Comparison of ENCODE assay signal across 8 cellular contexts in genomic region chr5:172282277-172283019, GRCh38. TPM values are rescaled to one million over a fixed set of nuclear protein-coding genes. Genes with fewer than 3 reads are reported as not detected.
DNase-seq lines count a peak whose midpoint lies in the region; ATAC-seq and TF ChIP-seq lines count a peak whose summit lies in the region.

No MANE protein-coding gene starts in this region.

- 6 to 11% methylated on average over 13 of the region's 13 CpGs for WGBS in heart right ventricle, 2 donors
- 11% methylated on average over 13 of the region's 13 CpGs for WGBS in right lobe of liver (ENCODE audit: insufficient coverage, low coverage, low lambda C conversion rate, missing lambda C conversion rate)
- WGBS in urinary bladder: 10% methylated on average over 13 of the region's 13 CpGs

- TF ChIP-seq POLR2A in right lobe of liver (IDR thresholded peaks at IDR 0.05): no peak

- ATAC-seq in heart right ventricle (no peak), Right ventricle myocardium superior (ENCODE audit: poor library complexity) (no peak), right lobe of liver (no peak), HG02981 (IDR thresholded peaks at IDR 0.05; ENCODE audit: unreplicated experiment) (no peak)

- H3K4me3 ChIP-seq in heart right ventricle: peak overlapping the region; percentile 56 to 97 (median 92)
- H3K4me3 ChIP-seq in ascending aorta: peak overlapping the region; percentile 86 to 98
- peak overlapping the region; percentile 75 to 98 (median 86) for H3K4me3 ChIP-seq in right lobe of liver
- H3K4me3 ChIP-seq in urinary bladder (ENCODE audit: low read depth, low read length): peak overlapping the region; percentile 93

- H3K4me1 ChIP-seq in heart right ventricle: peaks cover 0 to 42% (median 24%) of the 10 kb centered on the region in 9 donors
- peaks cover 6 to 23% of the 10 kb centered on the region in 2 donors for H3K4me1 ChIP-seq in ascending aorta
- peaks cover 0 to 26% (median 3%) of the 10 kb centered on the region in 4 donors for H3K4me1 ChIP-seq in right lobe of liver
- H3K4me1 ChIP-seq in urinary bladder (ENCODE audit: insufficient read depth): no peaks in the 10 kb centered on the region

- H3K27ac ChIP-seq in heart right ventricle (peak overlapping the region; percentile 84 to 96 (median 94)), ascending aorta (peak overlapping the region; percentile 88 to 97), right lobe of liver (peak overlapping the region; percentile 32 to 72 (median 66)), urinary bladder (ENCODE audit: low read depth) (no peak overlapping the region)

- DNase-seq in heart right ventricle: no peak
- DNase-seq in Right ventricle myocardium superior: no peak
- DNase-seq in ascending aorta (ENCODE audit: low spot score in 2 of 2): no peak
- DNase-seq in right lobe of liver: no peak
- DNase-seq in NCI-H1436 (lab: John Stamatoyannopoulos, UW): no peak
- DNase-seq in DMS79 treated with DMSO at 0.1 percent for 48 hours (lab: John Stamatoyannopoulos, UW): no peak

- TF ChIP-seq CTCF in heart right ventricle (IDR thresholded peaks at IDR 0.05): no peak
- TF ChIP-seq CTCF in ascending aorta (IDR thresholded peaks at IDR 0.05): no peak
- TF ChIP-seq CTCF in right lobe of liver (IDR thresholded peaks at IDR 0.05): no peak

- H3K9me3 ChIP-seq in heart right ventricle (no peaks in the 10 kb centered on the region), ascending aorta (no peaks in the 10 kb centered on the region), right lobe of liver (no peaks in the 10 kb centered on the region)

- no peaks in the 10 kb centered on the region for H3K36me3 ChIP-seq in heart right ventricle
- no peaks in the 10 kb centered on the region for H3K36me3 ChIP-seq in ascending aorta
- H3K36me3 ChIP-seq in right lobe of liver: no peaks in the 10 kb centered on the region
- no peaks in the 10 kb centered on the region for H3K36me3 ChIP-seq in urinary bladder (ENCODE audit: insufficient read depth)

- intact Hi-C loops in heart right ventricle (cut with DNase I): loop anchor here in 5 of 10 donors (1.0 to 10.0 kb wide), 8 partner anchors 68 to 175 kb away; partner anchors contain the start of genes STK10 (in 4 of the 5), SH3PXD2B (in 2 of the 5) and EFCAB9 (in 1 of the 5)
- intact Hi-C loops in Right ventricle myocardium superior (cut with DNase I): no loop called here
- intact Hi-C loops in ascending aorta (cut with DNase I): loop anchor here (1.0 to 10.0 kb wide), 10 partner anchors 40 to 1332 kb away; partner anchors contain the start of genes BNIP1, BOD1, CREBRF and NPM1
- intact Hi-C loops in right lobe of liver (cut with DNase I): no loop called here

- H3K27me3 ChIP-seq in heart right ventricle: no peaks in the 10 kb centered on the region
- no peaks in the 10 kb centered on the region for H3K27me3 ChIP-seq in ascending aorta
- H3K27me3 ChIP-seq in right lobe of liver: no peaks in the 10 kb centered on the region

RNA-seq across cellular contexts. Expression of gene UBTD2, which starts 1.1 kb away (rescaled TPM):
- total RNA-seq in heart right ventricle (10 to 100 TPM in 2 of 10 donors, 1 to 10 TPM in 8; 7.5 to 11.3 (median 9.1) TPM), Right ventricle myocardium superior (8.6 TPM), ascending aorta (6.8 TPM), right lobe of liver (10 to 100 TPM in 1 of 6 experiments, 1 to 10 TPM in 5; 6.7 to 11.7 (median 9.2) TPM), urinary bladder (91.8 TPM)
- polyA plus RNA-seq in heart right ventricle (1 to 10 TPM; 7.7 to 7.8 TPM), urinary bladder (15.5 TPM)
